In the genomic region with DNA sequence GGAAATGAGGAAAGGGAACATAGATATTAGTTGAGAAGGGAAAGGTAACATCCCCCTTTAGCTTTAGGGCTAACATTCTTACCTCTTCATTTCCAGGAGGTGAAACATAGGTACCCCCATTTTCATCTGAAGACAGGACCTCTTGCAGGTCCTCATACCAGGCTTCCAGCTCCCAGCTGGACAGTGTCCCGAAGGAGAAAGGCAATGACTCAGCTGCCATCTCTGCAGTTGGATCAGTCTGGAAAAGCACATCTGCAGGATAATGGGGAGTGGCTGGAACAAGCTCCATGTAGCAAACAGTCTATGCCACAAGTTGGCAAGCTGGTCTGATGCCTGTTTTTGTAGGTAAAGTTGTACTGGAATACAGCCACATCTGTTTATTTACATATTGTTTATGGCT, we compare ENCODE assay signal across 1 cellular context.
TF ChIP-seq lines count a peak whose summit lies in the region.

No MANE protein-coding gene starts in this region.

TF ChIP-seq in WTC11, 78 proteins besides CTCF, POLR2A, EP300 and RAD21 (continued from another document):
- TF ChIP-seq, protein P1, sequence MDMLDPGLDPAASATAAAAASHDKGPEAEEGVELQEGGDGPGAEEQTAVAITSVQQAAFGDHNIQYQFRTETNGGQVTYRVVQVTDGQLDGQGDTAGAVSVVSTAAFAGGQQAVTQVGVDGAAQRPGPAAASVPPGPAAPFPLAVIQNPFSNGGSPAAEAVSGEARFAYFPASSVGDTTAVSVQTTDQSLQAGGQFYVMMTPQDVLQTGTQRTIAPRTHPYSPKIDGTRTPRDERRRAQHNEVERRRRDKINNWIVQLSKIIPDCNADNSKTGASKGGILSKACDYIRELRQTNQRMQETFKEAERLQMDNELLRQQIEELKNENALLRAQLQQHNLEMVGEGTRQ (CRISPR knock-in tag; IDR thresholded peaks at IDR 0.05), result no peak
- TF ChIP-seq ETV6 (CRISPR knock-in tag; IDR thresholded peaks at IDR 0.05) (no peak), PRDM15 (CRISPR knock-in tag; IDR thresholded peaks at IDR 0.05) (no peak), FOXP1 (CRISPR knock-in tag; IDR thresholded peaks at IDR 0.05; ENCODE audit: borderline replicate concordance) (no peak), ERG (CRISPR knock-in tag; IDR thresholded peaks at IDR 0.05) (no peak), CBFB (CRISPR knock-in tag; IDR thresholded peaks at IDR 0.05; ENCODE audit: low read depth) (no peak), SOX15 (CRISPR knock-in tag; IDR thresholded peaks at IDR 0.05) (no peak), ZNF138 (CRISPR knock-in tag; conservative IDR thresholded peaks at IDR 0.05) (no peak), ZNF281 (CRISPR knock-in tag; IDR thresholded peaks at IDR 0.05) (no peak), TCF7 (CRISPR knock-in tag; IDR thresholded peaks at IDR 0.05; ENCODE audit: low read depth) (no peak), FOXJ3 (CRISPR knock-in tag; IDR thresholded peaks at IDR 0.05; ENCODE audit: borderline replicate concordance) (no peak)
